21 cellular contexts compared by ENCODE assay signal in genomic region chr10:121393522-121393921, GRCh38.
"Had no signal": no experiment of that assay in that cellular context is flagged by ENCODE, and none has a peak within 500 bp of the region (broad histone marks: within the 10 kb centered on the region; RNA-seq: fewer than 3 reads in every experiment).

No MANE protein-coding gene starts in this region.

- H3K4me1 ChIP-seq: SJSA1 had no signal

- H3K27ac ChIP-seq: RWPE1, SJSA1, SK-N-MC had no signal

- H3K27me3 ChIP-seq: SJSA1 had no signal

- H3K36me3 ChIP-seq: SJSA1 had no signal

- H3K4me3 ChIP-seq: SJSA1, SK-N-MC had no signal

- ATAC-seq: HepG2 had no signal

- DNase-seq: IMR-90, Kasumi-1, KG1, MV-4-11, NCI-H1048, NCI-H1105, NCI-H1417, NCI-H1436 treated with DMSO at 0.1 percent for 48 hours, NCI-H1694, NCI-H187 treated with DMSO at 0.1 percent for 48 hours, NCI-H2029 treated with DMSO at 0.1 percent for 48 hours, NCI-H2171 treated with DMSO at 0.1 percent for 48 hours, NCI-H2227 treated with DMSO at 0.1 percent for 48 hours, NCI-H524, NCI-H526 treated with DMSO at 0.1 percent for 48 hours, NCI-H748 treated with DMSO at 0.1 percent for 48 hours, SIG-M5 had no signal
